18 cellular contexts compared by ENCODE assay signal in genomic region chr6:167763056-167763944, GRCh38.
DNase-seq lines count a peak whose midpoint lies in the region; ATAC-seq and TF ChIP-seq lines count a peak whose summit lies in the region.
"Had no signal": no experiment of that assay in that cellular context is flagged by ENCODE, and none has a peak within 500 bp of the region (broad histone marks: within the 10 kb centered on the region; RNA-seq: fewer than 3 reads in every experiment).

No MANE protein-coding gene starts in this region.

- WGBS in sigmoid colon, 2 donors = 92 to 93% methylated on average over 11 of the region's 11 CpGs

- no peak for TF ChIP-seq EP300 in sigmoid colon (IDR thresholded peaks at IDR 0.05)

- no peaks in the 10 kb centered on the region for H3K36me3 ChIP-seq in sigmoid colon
- H3K36me3 ChIP-seq: BLaER1, HAP-1 had no signal

- intact Hi-C loops in sigmoid colon (cut with DNase I) = no loop called here

- H3K27me3 Mint-ChIP-seq in brain (no peaks in the 10 kb centered on the region), neural crest cell (ENCODE audit: low read depth) (peaks cover 79% of the 10 kb centered on the region)

- H3K4me1 Mint-ChIP-seq in brain (peaks cover 49% of the 10 kb centered on the region), neural crest cell (peaks cover 43% of the 10 kb centered on the region)
- H3K4me1 Mint-ChIP-seq: CD8-positive, alpha-beta memory T cell had no signal

- DNase-seq in islet precursor cell (peak; percentile 29), neural crest cell (ENCODE audit: low read depth, low spot score) (no peak), sigmoid colon (peak; percentile 48), HEK293T (ENCODE audit: extremely low spot score) (no peak), T-helper 9 cell (no peak)
- DNase-seq: 8988T; AML-193; Caco-2; CD8-positive, alpha-beta memory T cell; DND-41; GDM1; GOT3; HFFc6 had no signal

- H3K9me3 ChIP-seq in sigmoid colon = no peaks in the 10 kb centered on the region
- H3K9me3 ChIP-seq: BLaER1, Caco-2, HAP-1 had no signal

- H3K4me3 Mint-ChIP-seq in brain (no peak overlapping the region), neural crest cell (no peak overlapping the region)
- H3K4me3 Mint-ChIP-seq: CD8-positive, alpha-beta memory T cell had no signal

- POLR2A ChIA-PET in HEK293T (lab: Yijun Ruan, JAX) = no interaction called here

- peaks cover 0 to 19% (median 13%) of the 10 kb centered on the region in 4 donors for H3K4me1 ChIP-seq in sigmoid colon
- H3K4me1 ChIP-seq: BLaER1, HAP-1 had no signal

- H3K9me3 Mint-ChIP-seq in brain (peaks cover 0 to 5% (median 0%) of the 10 kb centered on the region in 5 experiments), neural crest cell (no peaks in the 10 kb centered on the region)

- no peak for TF ChIP-seq POLR2A in sigmoid colon (IDR thresholded peaks at IDR 0.05)

- peak overlapping the region in 3 of 5 experiments; percentile 47 to 74 (median 57) for H3K27ac Mint-ChIP-seq in brain
- H3K27ac Mint-ChIP-seq in neural crest cell (ENCODE audit: unreplicated experiment) = peak overlapping the region; percentile 68
- H3K27ac Mint-ChIP-seq: CD8-positive, alpha-beta memory T cell; HFFc6 had no signal

- CTCF ChIA-PET in HEK293T (lab: Yijun Ruan, JAX) = no interaction called here

- no peak overlapping the region for H3K27ac ChIP-seq in sigmoid colon
- H3K27ac ChIP-seq: BLaER1 had no signal

- no peaks in the 10 kb centered on the region for H3K27me3 ChIP-seq in sigmoid colon
- H3K27me3 ChIP-seq: BLaER1 had no signal

- no peaks in the 10 kb centered on the region for H3K36me3 Mint-ChIP-seq in brain
- no peaks in the 10 kb centered on the region for H3K36me3 Mint-ChIP-seq in neural crest cell (ENCODE audit: low read depth)
- H3K36me3 Mint-ChIP-seq: CD8-positive, alpha-beta memory T cell had no signal

- TF ChIP-seq CTCF in brain (conservative IDR thresholded peaks at IDR 0.05) = no peak
- no peak for TF ChIP-seq CTCF in neural crest cell (conservative IDR thresholded peaks at IDR 0.05)
- TF ChIP-seq CTCF in sigmoid colon (IDR thresholded peaks at IDR 0.05) = no peak

- ATAC-seq in esophagus mucosa = no peak
- ATAC-seq in HG02885 (IDR thresholded peaks at IDR 0.05; ENCODE audit: poor library complexity, unreplicated experiment) = no peak

- H3K4me3 ChIP-seq in sigmoid colon = no peak overlapping the region
- H3K4me3 ChIP-seq: BLaER1, HAP-1 had no signal

TF ChIP-seq in HEK293T, 16 proteins besides CTCF, POLR2A, EP300 and RAD21:
- TF ChIP-seq L3MBTL2 (conservative IDR thresholded peaks at IDR 0.05) = no peak
- TF ChIP-seq, protein P1, sequence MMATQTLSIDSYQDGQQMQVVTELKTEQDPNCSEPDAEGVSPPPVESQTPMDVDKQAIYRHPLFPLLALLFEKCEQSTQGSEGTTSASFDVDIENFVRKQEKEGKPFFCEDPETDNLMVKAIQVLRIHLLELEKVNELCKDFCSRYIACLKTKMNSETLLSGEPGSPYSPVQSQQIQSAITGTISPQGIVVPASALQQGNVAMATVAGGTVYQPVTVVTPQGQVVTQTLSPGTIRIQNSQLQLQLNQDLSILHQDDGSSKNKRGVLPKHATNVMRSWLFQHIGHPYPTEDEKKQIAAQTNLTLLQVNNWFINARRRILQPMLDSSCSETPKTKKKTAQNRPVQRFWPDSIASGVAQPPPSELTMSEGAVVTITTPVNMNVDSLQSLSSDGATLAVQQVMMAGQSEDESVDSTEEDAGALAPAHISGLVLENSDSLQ (IDR thresholded peaks at IDR 0.05) = no peak
- no peak for TF ChIP-seq SUZ12 (IDR thresholded peaks at IDR 0.05)
- no peak for TF ChIP-seq FOXK2 (IDR thresholded peaks at IDR 0.05)
- TF ChIP-seq NFRKB (IDR thresholded peaks at IDR 0.05) = no peak
- TF ChIP-seq SP1 (IDR thresholded peaks at IDR 0.05) = no peak
- TF ChIP-seq LEF1 (IDR thresholded peaks at IDR 0.05; ENCODE audit: borderline replicate concordance) = no peak
- TF ChIP-seq CTBP1 (IDR thresholded peaks at IDR 0.05; ENCODE audit: borderline replicate concordance) = no peak

Comparison
In these comparisons a context has a peak if more than half of its experiments do, and no peak if none do; other contexts are left out.
1. DNase-seq: peak in islet precursor cell (single experiment) and sigmoid colon (single experiment); none in neural crest cell (single experiment), HEK293T (single experiment) and T-helper 9 cell (single experiment).